Comparison of ENCODE assay signal across 13 cellular contexts in genomic region chr17:59804910-59805381, GRCh38.
DNase-seq lines count a peak whose midpoint lies in the region; ATAC-seq and TF ChIP-seq lines count a peak whose summit lies in the region.
"Had no signal": no experiment of that assay in that cellular context is flagged by ENCODE, and none has a peak within 500 bp of the region (broad histone marks: within the 10 kb centered on the region; RNA-seq: fewer than 3 reads in every experiment).

No MANE protein-coding gene starts in this region.

- ATAC-seq in left ventricle myocardium superior, result peak; percentile 29
- no peak for ATAC-seq in HG03280 (IDR thresholded peaks at IDR 0.05; ENCODE audit: unreplicated experiment)
- no peak for ATAC-seq in HG03095 (IDR thresholded peaks at IDR 0.05; ENCODE audit: unreplicated experiment)

- H3K36me3 ChIP-seq in MM.1S (replicated peaks; ENCODE audit: insufficient read depth, low read length), result no peaks in the 10 kb centered on the region

- H3K4me3 ChIP-seq in MM.1S (ENCODE audit: low read length), result no peak overlapping the region

- H3F3A ChIP-seq in MM.1S (ENCODE audit: insufficient read depth, low read length), result no peaks in the 10 kb centered on the region

- no peaks in the 10 kb centered on the region for H3K27me3 ChIP-seq in MM.1S (replicated peaks; ENCODE audit: insufficient read depth, low read length)

- no peaks in the 10 kb centered on the region for H3K4me1 ChIP-seq in MM.1S (ENCODE audit: low read length)

- no peaks in the 10 kb centered on the region for H3K9me3 ChIP-seq in MM.1S (replicated peaks; ENCODE audit: insufficient read depth, low read length)

- H4K20me1 ChIP-seq in MM.1S (ENCODE audit: insufficient read depth, low read length), result no peaks in the 10 kb centered on the region

- H2AFZ ChIP-seq in MM.1S (ENCODE audit: low read length), result no peak overlapping the region

- DNase-seq in HT-29 (ENCODE audit: low spot score) (peak; percentile 52), SK-N-DZ (ENCODE audit: low spot score) (peak; percentile 13), left ventricle myocardium superior (no peak), superior temporal gyrus (ENCODE audit: extremely low spot score) (peak; percentile 50), HPDE6-E6E7 (ENCODE audit: extremely low spot score) (no peak), MM.1S (no peak)
- DNase-seq: activated CD4-positive, alpha-beta T cell treated with anti-CD3 and anti-CD28 coated beads, Interleukin-2, amount 10 ng/mL, durations not matched to agents 7 days and 5 days; cortex of kidney; naive B cell; NCI-H1105 treated with DMSO at 0.1 percent for 48 hours; stimulated activated CD8-positive, alpha-beta memory T cell treated with anti-CD3 and anti-CD28 coated beads, Interleukin-4, amount 100 ng/mL, for 48 hours had no signal

- no peak overlapping the region for H3K27ac ChIP-seq in MM.1S (ENCODE audit: low read length)

- no peaks in the 10 kb centered on the region for H3K9me2 ChIP-seq in MM.1S (replicated peaks; ENCODE audit: insufficient read depth, low read length)

- no peak overlapping the region for H3K9ac ChIP-seq in MM.1S (ENCODE audit: low read length)

- H3K4me2 ChIP-seq in MM.1S (ENCODE audit: low read depth, low read length), result no peak overlapping the region

- no peaks in the 10 kb centered on the region for H3K79me2 ChIP-seq in MM.1S (ENCODE audit: low read length)

- TF ChIP-seq CTCF in MM.1S (IDR thresholded peaks at IDR 0.05; ENCODE audit: low read length), result no peak

- intact Hi-C loops in left ventricle myocardium superior (cut with micrococcal nuclease), result no loop called here

Comparison
In these comparisons a context has a peak if more than half of its experiments do, and no peak if none do; other contexts are left out.
1. DNase-seq: peak in HT-29 (single experiment), SK-N-DZ (single experiment) and superior temporal gyrus (single experiment); none in left ventricle myocardium superior (single experiment), HPDE6-E6E7 (single experiment) and MM.1S (single experiment).